In the genomic region with DNA sequence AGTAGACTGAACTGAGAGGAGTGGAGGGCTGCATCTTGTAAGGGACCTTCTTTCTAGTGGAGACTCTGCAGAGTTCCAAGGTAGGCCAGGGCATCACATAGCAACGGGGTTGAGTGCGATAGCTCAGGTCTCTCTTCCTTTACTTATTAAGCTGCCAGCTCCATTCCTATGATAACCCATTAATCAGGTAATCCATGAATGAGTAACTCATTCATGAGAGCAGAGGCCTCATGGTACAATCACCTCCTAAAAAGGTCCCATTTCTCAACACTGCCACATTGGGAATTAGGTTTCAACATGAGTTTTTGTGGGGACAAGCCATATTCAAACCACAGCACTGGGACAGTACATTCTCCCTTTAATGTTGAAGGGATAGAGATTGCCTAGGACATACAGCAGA, we compare ENCODE assay signal across 16 cellular contexts. TPM values are rescaled to one million over a fixed set of nuclear protein-coding genes. Genes with fewer than 3 reads are reported as not detected.
DNase-seq lines count a peak whose midpoint lies in the region; ATAC-seq, FAIRE-seq and TF ChIP-seq lines count a peak whose summit lies in the region.
"Had no signal": no experiment of that assay in that cellular context is flagged by ENCODE, and none has a peak within 500 bp of the region (broad histone marks: within the 10 kb centered on the region; RNA-seq: fewer than 3 reads in every experiment).

No MANE protein-coding gene starts in this region.

- peak overlapping the region; percentile 11 for H3K27ac Mint-ChIP-seq in nephron progenitor cell
- H3K27ac Mint-ChIP-seq: CD4-positive, CD25-positive, alpha-beta regulatory T cell; GM23338 had no signal

- no peak for TF ChIP-seq CTCF in K562 (IDR thresholded peaks at IDR 0.05 in 2 of 3, conservative IDR thresholded peaks at IDR 0.05 in 1 of 3; ENCODE audit: insufficient read depth in 2 of 3, low read depth in 1 of 3, low read length in 3 of 3)
- TF ChIP-seq CTCF in nephron progenitor cell (IDR thresholded peaks at IDR 0.05) = no peak

- no peak; the same call in 2 of the 3 replicates for ATAC-seq in K562
- ATAC-seq in GM19328 (IDR thresholded peaks at IDR 0.05; ENCODE audit: unreplicated experiment) = no peak
- ATAC-seq in GM21390 (IDR thresholded peaks at IDR 0.05; ENCODE audit: unreplicated experiment) = no peak
- ATAC-seq: GM23338 had no signal

- H3K9me3 ChIP-seq in K562 (replicated peaks; ENCODE audit: control insufficient read depth, insufficient read depth, low read depth, low read length) = no peaks in the 10 kb centered on the region; the same call in 1 of the 2 replicates

- H3K9me3 Mint-ChIP-seq in nephron progenitor cell = no peaks in the 10 kb centered on the region
- H3K9me3 Mint-ChIP-seq: GM23338 had no signal

- H3K27me3 Mint-ChIP-seq in nephron progenitor cell (ENCODE audit: low read depth, poor library complexity) = no peaks in the 10 kb centered on the region
- H3K27me3 Mint-ChIP-seq: CD4-positive, CD25-positive, alpha-beta regulatory T cell had no signal

- no peak overlapping the region for H3K9ac ChIP-seq in K562 (ENCODE audit: insufficient read depth in 1 of 2, low read depth in 2 of 2, low read length in 2 of 2)
- H3K9ac ChIP-seq: BLaER1 treated with 17β-estradiol and CSF1 and Interleukin-3, amounts not matched to agents 10 nM and 100 nM had no signal

- no peak overlapping the region for H3K4me3 ChIP-seq in K562
- H3K4me3 ChIP-seq: BLaER1 treated with 17β-estradiol and CSF1 and Interleukin-3, amounts not matched to agents 10 nM and 100 nM; GM23338 had no signal

- H3K27ac ChIP-seq in K562 (ENCODE audit: extremely low read depth, low read depth, low read length) = no peak overlapping the region
- H3K27ac ChIP-seq: BLaER1 treated with 17β-estradiol and CSF1 and Interleukin-3, amounts not matched to agents 10 nM and 100 nM had no signal

- TF ChIP-seq RAD21 in K562 (CRISPR knock-in tag; conservative IDR thresholded peaks at IDR 0.05 in 1 of 2, IDR thresholded peaks at IDR 0.05 in 1 of 2) = no peak

- peaks cover 3 to 9% of the 10 kb centered on the region in 2 experiments; a peak in 2 of 5 replicates for H3K4me1 ChIP-seq in K562 (replicated peaks in 1 of 2; ENCODE audit: control insufficient read depth in 2 of 2, insufficient read depth in 2 of 2, low read length in 2 of 2)
- H3K4me1 ChIP-seq: BLaER1 treated with 17β-estradiol and CSF1 and Interleukin-3, amounts not matched to agents 10 nM and 100 nM had no signal

- no peak for TF ChIP-seq POLR2A in K562 (conservative IDR thresholded peaks at IDR 0.05)

- no peak for TF ChIP-seq EP300 in K562 (IDR thresholded peaks at IDR 0.05; ENCODE audit: low read length)

- H3K27me3 ChIP-seq in K562 (ENCODE audit: control insufficient read depth in 2 of 2, insufficient read depth in 2 of 2, low read length in 2 of 2) = no peaks in the 10 kb centered on the region
- H3K27me3 ChIP-seq: BLaER1 treated with 17β-estradiol and CSF1 and Interleukin-3, amounts not matched to agents 10 nM and 100 nM had no signal

- intact Hi-C loops in K562 (cut with micrococcal nuclease) = no loop called here

- no peak overlapping the region for H3K4me2 ChIP-seq in K562 (ENCODE audit: insufficient read depth, low read length)
- H3K4me2 ChIP-seq: BLaER1 treated with 17β-estradiol and CSF1 and Interleukin-3, amounts not matched to agents 10 nM and 100 nM; GM23338 had no signal

- no peaks in the 10 kb centered on the region for H3K36me3 ChIP-seq in K562 (ENCODE audit: control insufficient read depth, insufficient read depth, low read length)
- H3K36me3 ChIP-seq: BLaER1 treated with 17β-estradiol and CSF1 and Interleukin-3, amounts not matched to agents 10 nM and 100 nM had no signal

- no peak overlapping the region for H3K4me3 Mint-ChIP-seq in nephron progenitor cell
- H3K4me3 Mint-ChIP-seq: CD4-positive, CD25-positive, alpha-beta regulatory T cell; GM23338 had no signal

- peak; percentile 37 for FAIRE-seq in K562 (lab: Jason Lieb, UNC)
- FAIRE-seq: GM19239 had no signal

- BruUV-seq in K562 (replicated peaks; lab: Mats Ljungman, UMichigan) = no TSS peak

- DNase-seq in ACHN (peak; percentile 42), K562 (ENCODE audit: extremely low read depth in 1 of 4, low spot score in 3 of 4) (no peak), kidney glomerular epithelial cell (lab: John Stamatoyannopoulos, UW) (peak; percentile 44), nephron progenitor cell (no peak), HuH-7 (ENCODE audit: low spot score) (no peak)
- DNase-seq: 8988T; CD4-positive, CD25-positive, alpha-beta regulatory T cell; DMS53; GF-D8; H7 had no signal

- CTCF ChIA-PET in K562 (lab: Yijun Ruan, JAX; ENCODE audit: low intra/inter-chr PET ratio) = interaction anchor here (0.6 kb wide), 1 partner anchor 428 kb away, joined by 6 read pairs; no protein-coding TSS in a partner anchor

- 22% methylated on average over 2 of the region's 2 CpGs for WGBS in K562 (ENCODE audit: insufficient coverage, low coverage, missing lambda C conversion rate)

- no peaks in the 10 kb centered on the region for H4K20me1 ChIP-seq in K562 (replicated peaks; ENCODE audit: control insufficient read depth, insufficient read depth, low read length)
- H4K20me1 ChIP-seq: BLaER1 treated with 17β-estradiol and CSF1 and Interleukin-3, amounts not matched to agents 10 nM and 100 nM had no signal

- no peaks in the 10 kb centered on the region for H3K36me3 Mint-ChIP-seq in nephron progenitor cell (ENCODE audit: low read depth)

- H3K9me1 ChIP-seq in K562 (ENCODE audit: control insufficient read depth, insufficient read depth, low read length) = no peaks in the 10 kb centered on the region

- H3K4me1 Mint-ChIP-seq in nephron progenitor cell = peaks cover 8% of the 10 kb centered on the region

- H3K79me2 ChIP-seq in K562 (ENCODE audit: control insufficient read depth, insufficient read depth, low read length) = no peaks in the 10 kb centered on the region

- no peak overlapping the region for H2AFZ ChIP-seq in K562 (ENCODE audit: low read depth, low read length)
- H2AFZ ChIP-seq: GM23338 had no signal

- in situ Hi-C loops in ACHN (cut with HindIII; ENCODE audit: low pct_ligation_motif_present, low pct_unique_long_range_greater_than_20kb, low sequenced_read_pairs) (no loop called here), K562 (cut with MboI) (no loop called here)

- POLR2A ChIA-PET in K562 (lab: Yijun Ruan, JAX) = no interaction called here

TF ChIP-seq in K562, 482 proteins besides CTCF, POLR2A, EP300 and RAD21 (continues in another document):
- TF ChIP-seq ZNF274 (IDR thresholded peaks at IDR 0.05; ENCODE audit: borderline replicate concordance, low read depth, low read length) (no peak), PHTF2 (CRISPR knock-in tag; IDR thresholded peaks at IDR 0.05) (no peak)
- TF ChIP-seq, protein P1, sequence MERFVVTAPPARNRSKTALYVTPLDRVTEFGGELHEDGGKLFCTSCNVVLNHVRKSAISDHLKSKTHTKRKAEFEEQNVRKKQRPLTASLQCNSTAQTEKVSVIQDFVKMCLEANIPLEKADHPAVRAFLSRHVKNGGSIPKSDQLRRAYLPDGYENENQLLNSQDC (CRISPR knock-in tag; IDR thresholded peaks at IDR 0.05) = no peak
- TF ChIP-seq, protein P2, sequence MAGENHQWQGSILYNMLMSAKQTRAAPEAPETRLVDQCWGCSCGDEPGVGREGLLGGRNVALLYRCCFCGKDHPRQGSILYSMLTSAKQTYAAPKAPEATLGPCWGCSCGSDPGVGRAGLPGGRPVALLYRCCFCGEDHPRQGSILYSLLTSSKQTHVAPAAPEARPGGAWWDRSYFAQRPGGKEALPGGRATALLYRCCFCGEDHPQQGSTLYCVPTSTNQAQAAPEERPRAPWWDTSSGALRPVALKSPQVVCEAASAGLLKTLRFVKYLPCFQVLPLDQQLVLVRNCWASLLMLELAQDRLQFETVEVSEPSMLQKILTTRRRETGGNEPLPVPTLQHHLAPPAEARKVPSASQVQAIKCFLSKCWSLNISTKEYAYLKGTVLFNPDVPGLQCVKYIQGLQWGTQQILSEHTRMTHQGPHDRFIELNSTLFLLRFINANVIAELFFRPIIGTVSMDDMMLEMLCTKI (IDR thresholded peaks at IDR 0.05; ENCODE audit: partially characterized antibody) = no peak

RNA-seq across cellular contexts. Expression of gene VN1R5, which starts 21.3 kb away (rescaled TPM):
- not detected in 2 replicates for total RNA-seq in K562 (2011; cell fraction: chromatin; rRNA removed; ENCODE audit: low replicate concordance)
- total RNA-seq in K562 (2011; cell fraction: nucleolus; rRNA removed) = not detected in 2 replicates
- total RNA-seq in K562 (2011; cell fraction: nucleoplasm; rRNA removed) = not detected in 2 replicates
- total RNA-seq in K562 (2014; rRNA removed) (not detected in 2 replicates), K562 (2014; rRNA removed; fragmentation: Illumina TruSeq; extraction: Trizol) (not detected in 2 replicates), K562 (2015; rRNA removed; fragmentation: Illumina TruSeq; extraction: Trizol) (not detected in 2 replicates), K562 (2021) (not detected in 2 replicates)
- polyA plus RNA-seq in K562 (2011; rRNA removed) (not detected in 2 replicates), K562 (2014; fragmentation: Illumina TruSeq; extraction: Trizol) (not detected in 2 replicates), K562 (2014; fragmentation: Nextera tagmentation; extraction: Ambion mirVana) (not detected), K562 (2014; rRNA removed) (not detected in 2 replicates)
- not detected in 2 replicates for polyA plus RNA-seq in K562 (2011; cell fraction: cytosol; rRNA removed)
- not detected in 2 replicates for polyA plus RNA-seq in K562 (2011; cell fraction: nucleus; rRNA removed)
- not detected in 2 replicates for polyA plus RNA-seq in K562 (2012)
- polyA minus RNA-seq in K562 (2011; rRNA and poly(A)+ RNA removed) = not detected in 2 replicates
- polyA minus RNA-seq in K562 (2011; cell fraction: cytosol; rRNA and poly(A)+ RNA removed) = not detected in 2 replicates
- polyA minus RNA-seq in K562 (2011; cell fraction: nucleus; rRNA and poly(A)+ RNA removed) = not detected in 2 replicates
- total RNA-seq: CD4-positive, CD25-positive, alpha-beta regulatory T cell; GM23338; H7; HT1080 had no signal
- polyA plus RNA-seq: CD4-positive, CD25-positive, alpha-beta regulatory T cell; GM23338 had no signal

RNA-seq across cellular contexts. Expression of gene ZNF496, which starts 54.5 kb away (rescaled TPM):
- 46.7 and 71.5 TPM in 2 replicates for total RNA-seq in K562 (2011; cell fraction: chromatin; rRNA removed; ENCODE audit: low replicate concordance)
- 49.9 and 53.0 TPM in 2 replicates for total RNA-seq in K562 (2011; cell fraction: nucleolus; rRNA removed)
- 47.4 and 58.0 TPM in 2 replicates for total RNA-seq in K562 (2011; cell fraction: nucleoplasm; rRNA removed)
- total RNA-seq in K562 (2014; rRNA removed) (44.4 and 63.2 TPM in 2 replicates), K562 (2014; rRNA removed; fragmentation: Illumina TruSeq; extraction: Trizol) (22.0 and 22.7 TPM in 2 replicates), K562 (2015; rRNA removed; fragmentation: Illumina TruSeq; extraction: Trizol) (31.4 and 31.6 TPM in 2 replicates), K562 (2021) (54.0 and 55.5 TPM in 2 replicates)
- polyA plus RNA-seq in K562 (2011; rRNA removed) (29.8 and 37.8 TPM in 2 replicates), K562 (2014; fragmentation: Illumina TruSeq; extraction: Trizol) (31.3 and 35.5 TPM in 2 replicates), K562 (2014; fragmentation: Nextera tagmentation; extraction: Ambion mirVana) (1 to 10 TPM; 4.3 to 5.9 TPM), K562 (2014; rRNA removed) (38.2 and 43.3 TPM in 2 replicates)
- 35.8 and 37.3 TPM in 2 replicates for polyA plus RNA-seq in K562 (2011; cell fraction: cytosol; rRNA removed)
- 52.3 and 64.6 TPM in 2 replicates for polyA plus RNA-seq in K562 (2011; cell fraction: nucleus; rRNA removed)
- 28.9 and 48.4 TPM in 2 replicates for polyA plus RNA-seq in K562 (2012)
- 44.2 and 45.8 TPM in 2 replicates for polyA minus RNA-seq in K562 (2011; rRNA and poly(A)+ RNA removed)
- polyA minus RNA-seq in K562 (2011; cell fraction: cytosol; rRNA and poly(A)+ RNA removed) = 31.3 and 34.9 TPM in 2 replicates
- polyA minus RNA-seq in K562 (2011; cell fraction: nucleus; rRNA and poly(A)+ RNA removed) = 25.3 and 28.4 TPM in 2 replicates

Comparison
In these comparisons a context has a peak if more than half of its experiments do, and no peak if none do; other contexts are left out.
1. DNase-seq: peak in ACHN (single experiment) and kidney glomerular epithelial cell (single experiment); none in K562 (0 of 4), nephron progenitor cell (single experiment) and HuH-7 (single experiment).